Comparison of ENCODE assay signal across 8 cellular contexts in genomic region chr7:128739048-128739962, GRCh38. TPM values are rescaled to one million over a fixed set of nuclear protein-coding genes. Genes with fewer than 3 reads are reported as not detected.
DNase-seq lines count a peak whose midpoint lies in the region; ATAC-seq, FAIRE-seq and TF ChIP-seq lines count a peak whose summit lies in the region.

Gene CALU, plus strand, starts transcription at chr7:128739359. Its CDS starts 9,225 bp downstream, at chr7:128748584.

- H3K27ac ChIP-seq in right atrium auricular region, result peak within 1 kb of the TSS; percentile 98 to 99
- H3K27ac ChIP-seq in psoas muscle, result peak within 1 kb of the TSS; percentile 99

- no peak for FAIRE-seq in urothelium cell line (lab: Jason Lieb, UNC)

- 0% methylated on average over 65 to 74 of the region's 74 CpGs for WGBS in psoas muscle, 3 donors

- DNase-seq in NCI-H187 (lab: John Stamatoyannopoulos, UW), result peak; percentile 83 to 95
- DNase-seq in T-helper 2 cell, result peak; percentile 88 to 97 (median 92)
- DNase-seq in anterior cingulate cortex (lab: John Stamatoyannopoulos, UW), result peak; percentile 75 to 98 (median 94)
- peak; percentile 99 for DNase-seq in right atrium auricular region (ENCODE audit: low spot score)
- DNase-seq in psoas muscle, result peak; percentile 97 to 98
- peak; percentile 97 for DNase-seq in urothelium cell line (ENCODE audit: low spot score)

- intact Hi-C loops in psoas muscle (cut with DNase I), result loop anchor here in 1 of 2 donors (5.0 kb wide), 1 partner anchor 88 kb away; no protein-coding TSS in a partner anchor

- ATAC-seq in GM18498 (IDR thresholded peaks at IDR 0.05; ENCODE audit: unreplicated experiment) (peak; percentile 98), HG02938 (IDR thresholded peaks at IDR 0.05; ENCODE audit: unreplicated experiment) (peak; percentile 97), psoas muscle (peak; percentile 97 to 99 (median 98))

- TF ChIP-seq CTCF in right atrium auricular region (IDR thresholded peaks at IDR 0.05), result no peak
- TF ChIP-seq CTCF in psoas muscle (IDR thresholded peaks at IDR 0.05), result no peak

- H3K4me1 ChIP-seq in right atrium auricular region, result peaks cover 0 to 48% of the 10 kb centered on the region in 2 donors
- H3K4me1 ChIP-seq in psoas muscle, result peaks cover 48% of the 10 kb centered on the region

- H3K4me3 ChIP-seq in right atrium auricular region (peak within 1 kb of the TSS; percentile 97 to 98), psoas muscle (peak within 1 kb of the TSS; percentile 100)

- no peaks in the 10 kb centered on the region for H3K9me3 ChIP-seq in right atrium auricular region
- no peaks in the 10 kb centered on the region for H3K9me3 ChIP-seq in psoas muscle

- H3K27me3 ChIP-seq in right atrium auricular region (no peaks in the 10 kb centered on the region), psoas muscle (ENCODE audit: insufficient read depth in 3 of 3, low read length in 2 of 3) (no peaks in the 10 kb centered on the region)

- H3K36me3 ChIP-seq in right atrium auricular region (no peaks in the 10 kb centered on the region), psoas muscle (ENCODE audit: insufficient read depth in 1 of 2, low read depth in 1 of 2) (no peaks in the 10 kb centered on the region)

RNA-seq across cellular contexts. Expression of gene CALU, which starts in this region (rescaled TPM):
- total RNA-seq in right atrium auricular region (100 to 1,000 TPM; 190 to 286 TPM), psoas muscle (100 to 1,000 TPM in 1 of 4 donors, 10 to 100 TPM in 3; 52.0 to 236 (median 80.9) TPM)
- 100 to 1,000 TPM in 2 of 3 donors, 10 to 100 TPM in 1; 84.6 to 215 (median 141) TPM for polyA plus RNA-seq in psoas muscle

Comparison
In these comparisons a context has a peak if more than half of its experiments do, and no peak if none do; other contexts are left out.
1. Peak in every context shown above with its lines: DNase-seq, ATAC-seq, H3K4me3 ChIP-seq and H3K27ac ChIP-seq.